ENCODE assay signal across 1 cellular context in the genomic region with DNA sequence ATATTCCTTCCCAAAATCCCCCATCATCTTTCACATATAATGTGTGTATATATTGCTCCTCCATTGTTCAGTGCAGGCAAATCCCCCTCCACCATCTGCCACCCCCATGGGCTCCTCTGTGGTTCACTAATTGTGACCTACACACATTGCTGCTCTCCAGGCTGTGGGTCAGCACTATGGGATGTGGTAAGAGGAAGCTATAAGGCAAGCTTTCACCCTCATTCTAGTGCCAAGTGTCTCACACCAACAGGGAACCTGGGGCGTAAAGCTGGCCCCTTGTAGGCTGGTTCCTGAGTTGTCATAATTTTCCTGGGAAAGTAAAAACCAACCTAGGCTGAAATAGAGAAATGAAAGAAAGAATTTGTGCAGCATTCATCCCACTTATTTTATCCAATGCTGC.
TF ChIP-seq lines count a peak whose summit lies in the region.

No MANE protein-coding gene starts in this region.

TF ChIP-seq in GM12878, 131 proteins besides CTCF, POLR2A, EP300 and RAD21:
- TF ChIP-seq MTA2 (IDR thresholded peaks at IDR 0.05; ENCODE audit: low read depth) (peak; percentile 25; the same call in 1 of the 2 replicates), SUPT20H (IDR thresholded peaks at IDR 0.05; ENCODE audit: borderline replicate concordance, control insufficient read depth, low read depth, low read length) (no peak), NR2F1 (conservative IDR thresholded peaks at IDR 0.05) (0 out of 2 replicates have a peak, but pooled peaks have one; percentile 43), MEF2B (IDR thresholded peaks at IDR 0.05; ENCODE audit: partially characterized antibody, poor library complexity, severe bottlenecking) (no peak), ATF7 (IDR thresholded peaks at IDR 0.05; ENCODE audit: low read depth) (no peak), IKZF1 (conservative IDR thresholded peaks at IDR 0.05) (peak; percentile 14; the same call in 1 of the 2 replicates), GATAD2B (conservative IDR thresholded peaks at IDR 0.05; ENCODE audit: low read depth) (0 out of 2 replicates have a peak, but pooled peaks have one; percentile 30), ETV6 (conservative IDR thresholded peaks at IDR 0.05 in 1 of 2, IDR thresholded peaks at IDR 0.05 in 1 of 2; ENCODE audit: borderline replicate concordance in 1 of 2, low read depth in 1 of 2) (no peak), RUNX3 (IDR thresholded peaks at IDR 0.05; ENCODE audit: low read length) (0 out of 2 replicates have a peak, but pooled peaks have one; percentile 18)
- TF ChIP-seq, protein P1, sequence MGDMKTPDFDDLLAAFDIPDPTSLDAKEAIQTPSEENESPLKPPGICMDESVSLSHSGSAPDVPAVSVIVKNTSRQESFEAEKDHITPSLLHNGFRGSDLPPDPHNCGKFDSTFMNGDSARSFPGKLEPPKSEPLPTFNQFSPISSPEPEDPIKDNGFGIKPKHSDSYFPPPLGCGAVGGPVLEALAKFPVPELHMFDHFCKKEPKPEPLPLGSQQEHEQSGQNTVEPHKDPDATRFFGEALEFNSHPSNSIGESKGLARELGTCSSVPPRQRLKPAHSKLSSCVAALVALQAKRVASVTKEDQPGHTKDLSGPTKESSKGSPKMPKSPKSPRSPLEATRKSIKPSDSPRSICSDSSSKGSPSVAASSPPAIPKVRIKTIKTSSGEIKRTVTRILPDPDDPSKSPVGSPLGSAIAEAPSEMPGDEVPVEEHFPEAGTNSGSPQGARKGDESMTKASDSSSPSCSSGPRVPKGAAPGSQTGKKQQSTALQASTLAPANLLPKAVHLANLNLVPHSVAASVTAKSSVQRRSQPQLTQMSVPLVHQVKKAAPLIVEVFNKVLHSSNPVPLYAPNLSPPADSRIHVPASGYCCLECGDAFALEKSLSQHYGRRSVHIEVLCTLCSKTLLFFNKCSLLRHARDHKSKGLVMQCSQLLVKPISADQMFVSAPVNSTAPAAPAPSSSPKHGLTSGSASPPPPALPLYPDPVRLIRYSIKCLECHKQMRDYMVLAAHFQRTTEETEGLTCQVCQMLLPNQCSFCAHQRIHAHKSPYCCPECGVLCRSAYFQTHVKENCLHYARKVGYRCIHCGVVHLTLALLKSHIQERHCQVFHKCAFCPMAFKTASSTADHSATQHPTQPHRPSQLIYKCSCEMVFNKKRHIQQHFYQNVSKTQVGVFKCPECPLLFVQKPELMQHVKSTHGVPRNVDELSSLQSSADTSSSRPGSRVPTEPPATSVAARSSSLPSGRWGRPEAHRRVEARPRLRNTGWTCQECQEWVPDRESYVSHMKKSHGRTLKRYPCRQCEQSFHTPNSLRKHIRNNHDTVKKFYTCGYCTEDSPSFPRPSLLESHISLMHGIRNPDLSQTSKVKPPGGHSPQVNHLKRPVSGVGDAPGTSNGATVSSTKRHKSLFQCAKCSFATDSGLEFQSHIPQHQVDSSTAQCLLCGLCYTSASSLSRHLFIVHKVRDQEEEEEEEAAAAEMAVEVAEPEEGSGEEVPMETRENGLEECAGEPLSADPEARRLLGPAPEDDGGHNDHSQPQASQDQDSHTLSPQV (IDR thresholded peaks at IDR 0.05), result no peak
TF ChIP-seq in GM12878: peak in this region for 5.
